ENCODE assay signal across 29 cellular contexts in genomic region chr11:112354364-112354763, GRCh38.
"Had no signal": no experiment of that assay in that cellular context is flagged by ENCODE, and none has a peak within 500 bp of the region (broad histone marks: within the 10 kb centered on the region; RNA-seq: fewer than 3 reads in every experiment).

No MANE protein-coding gene starts in this region.

- H3K27me3 ChIP-seq: cardiac muscle cell, Peyer's patch, SJSA1 had no signal

- H3K4me1 ChIP-seq: Peyer's patch, SJSA1 had no signal

- DNase-seq: activated CD4-positive, alpha-beta memory T cell treated with anti-CD3 and anti-CD28 coated beads, Interleukin-2, amount 10 ng/mL, durations not matched to agents 7 days and 5 days; activated CD4-positive, alpha-beta T cell treated with anti-CD3 and anti-CD28 coated beads for 1 hour; activated CD4-positive, alpha-beta T cell treated with anti-CD3 and anti-CD28 coated beads for 48 hours; activated CD4-positive, CD25-positive, alpha-beta regulatory T cell; activated CD8-positive, alpha-beta memory T cell treated with anti-CD3 and anti-CD28 coated beads for 24 hours; activated CD8-positive, alpha-beta memory T cell treated with anti-CD3 and anti-CD28 coated beads, Interleukin-2, amount 10 ng/mL, durations not matched to agents 7 days and 5 days; activated CD8-positive, alpha-beta memory T cell treated with anti-CD3 and anti-CD28 coated beads, Interleukin-2, amount 50 U/mL, for 48 hours; activated effector memory CD4-positive, alpha-beta T cell treated with anti-CD3 and anti-CD28 coated beads, Interleukin-2, amount 50 U/mL, for 16 hours; activated naive CD4-positive, alpha-beta T cell; activated naive CD4-positive, alpha-beta T cell treated with anti-CD3 and anti-CD28 coated beads, Interleukin-2, amount 50 U/mL, for 16 hours; activated naive CD8-positive, alpha-beta T cell treated with anti-CD3 and anti-CD28 coated beads for 36 hours; activated T-cell treated with anti-CD3 and anti-CD28 coated beads, Interleukin-2, amount 50 U/mL, for 48 hours; amniotic stem cell; aorta; Karpas-422; NCI-H1105; NCI-H1436 treated with DMSO at 0.1 percent for 48 hours; NCI-H1694 treated with DMSO at 0.1 percent for 48 hours; NCI-H2029; NCI-H524 treated with DMSO at 0.1 percent for 48 hours; Peyer's patch; RPMI8226; SHP77 treated with DMSO at 0.1 percent for 48 hours; T-cell; T1000; WERI-Rb-1 had no signal

- H3K36me3 ChIP-seq: cardiac muscle cell, Peyer's patch, SJSA1, WERI-Rb-1 had no signal

- ATAC-seq: activated CD8-positive, alpha-beta memory T cell treated with anti-CD3 and anti-CD28 coated beads, Interleukin-2, amount 10 ng/mL, durations not matched to agents 7 days and 5 days; SK-N-SH treated with all-trans-retinoic acid at 6 μM for 48 hours; T-cell had no signal

- H3K27ac ChIP-seq: cardiac muscle cell, Peyer's patch, SJSA1, WERI-Rb-1 had no signal

- H3K4me3 ChIP-seq: cardiac muscle cell, Peyer's patch, SJSA1 had no signal

- H3K9me3 ChIP-seq: Peyer's patch, SJSA1 had no signal
